Comparison of ENCODE assay signal across 11 cellular contexts in the genomic region with DNA sequence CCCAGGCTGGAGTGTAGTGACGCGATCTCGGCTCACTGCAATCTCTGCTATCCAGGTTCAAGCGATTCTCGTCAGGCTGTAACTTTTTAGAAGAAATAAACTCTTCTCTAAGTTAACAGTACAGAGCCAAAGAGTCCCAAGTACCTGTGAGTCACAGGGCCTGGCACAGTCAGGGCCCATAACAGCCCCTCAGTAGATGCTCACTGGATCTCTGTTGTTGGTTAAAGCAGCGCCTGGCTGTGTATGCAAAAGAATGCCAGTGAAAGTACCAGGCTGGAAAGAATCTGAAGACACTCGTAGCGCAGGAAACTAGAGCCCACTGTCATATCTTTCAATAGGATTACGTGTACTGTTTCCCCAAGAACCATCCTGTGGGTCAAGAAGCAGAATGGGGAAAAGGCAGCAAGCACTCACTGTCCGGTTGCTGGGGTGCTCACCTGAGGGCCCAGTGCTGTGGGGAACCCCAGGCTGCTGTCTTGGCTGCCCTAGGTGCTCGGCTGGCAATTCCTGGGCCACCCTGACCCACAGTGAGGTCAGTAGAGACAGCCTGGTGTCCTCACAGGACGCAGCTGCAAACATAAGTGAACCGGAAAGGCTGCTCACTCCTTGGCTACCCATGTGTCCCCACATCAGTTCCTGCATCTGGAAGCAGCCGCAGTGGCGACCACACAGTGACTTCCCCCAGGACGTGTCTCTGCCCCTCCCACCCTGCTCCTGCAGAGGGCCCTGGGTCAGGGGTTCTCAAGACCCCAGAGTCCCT. TPM values are rescaled to one million over a fixed set of nuclear protein-coding genes. Genes with fewer than 3 reads are reported as not detected.
DNase-seq lines count a peak whose midpoint lies in the region; ATAC-seq and TF ChIP-seq lines count a peak whose summit lies in the region.
"Had no signal": no experiment of that assay in that cellular context is flagged by ENCODE, and none has a peak within 500 bp of the region (broad histone marks: within the 10 kb centered on the region; RNA-seq: fewer than 3 reads in every experiment).

No MANE protein-coding gene starts in this region.

- no peak overlapping the region for H3K14ac ChIP-seq in mesenchymal stem cell (ENCODE audit: low read length in 2 of 2)

- H3K9me3 Mint-ChIP-seq in CD4-positive, alpha-beta memory T cell: peaks cover 0 to 3% (median 0%) of the 10 kb centered on the region in 8 donors

- peaks cover 5% of the 10 kb centered on the region for H3K36me3 ChIP-seq in CD4-positive, alpha-beta memory T cell (ENCODE audit: insufficient read depth, low read length)
- H3K36me3 ChIP-seq in mesenchymal stem cell (ENCODE audit: control insufficient read depth in 1 of 2, insufficient read depth in 2 of 2, low read depth in 1 of 2, low read length in 2 of 2): peaks cover 33 to 35% of the 10 kb centered on the region in 2 experiments

- no peak overlapping the region for H3K18ac ChIP-seq in mesenchymal stem cell (ENCODE audit: low read depth in 1 of 2, low read length in 2 of 2)

- peaks cover 25 to 65% (median 43%) of the 10 kb centered on the region in 4 donors for H3K4me1 Mint-ChIP-seq in CD4-positive, alpha-beta memory T cell

- peaks cover 58% of the 10 kb centered on the region for H3K4me1 ChIP-seq in CD4-positive, alpha-beta memory T cell (ENCODE audit: insufficient read depth, low read length)
- peaks cover 36% of the 10 kb centered on the region for H3K4me1 ChIP-seq in mesenchymal stem cell (ENCODE audit: control insufficient read depth, insufficient read depth, low read depth, low read length)

- no peak overlapping the region for H4K91ac ChIP-seq in mesenchymal stem cell (ENCODE audit: low read length)

- H2BK5ac ChIP-seq in mesenchymal stem cell (ENCODE audit: low read depth, low read length, poor library complexity, severe bottlenecking): no peak overlapping the region

- POLR2A ChIA-PET in CD4-positive, alpha-beta memory T cell (lab: Charles Lee; ENCODE audit: partially characterized antibody): interaction anchor here (3.9 kb wide), 1 partner anchor 8 kb away, joined by 196 read pairs; a partner anchor contains a TSS

- H2BK15ac ChIP-seq in mesenchymal stem cell (ENCODE audit: low read depth, poor library complexity, severe bottlenecking): no peak overlapping the region

- peak overlapping the region; percentile 29 to 98 (median 66) for H3K27ac Mint-ChIP-seq in CD4-positive, alpha-beta memory T cell
- H3K27ac Mint-ChIP-seq: progenitor cell of endocrine pancreas had no signal

- peak; percentile 29 for TF ChIP-seq POLR2A in GM19099 (IDR thresholded peaks at IDR 0.05; ENCODE audit: extremely low read depth, insufficient read length, low read depth)

- peaks cover 10 to 34% of the 10 kb centered on the region in 2 donors for H3K36me3 Mint-ChIP-seq in CD4-positive, alpha-beta memory T cell

- no peak overlapping the region for H2AK5ac ChIP-seq in mesenchymal stem cell (ENCODE audit: low read length, severe bottlenecking)

- H3K4ac ChIP-seq in mesenchymal stem cell (ENCODE audit: low read depth in 1 of 2, low read length in 2 of 2): no peak overlapping the region

- H2AFZ ChIP-seq in mesenchymal stem cell (ENCODE audit: low read depth, low read length): no peak overlapping the region

- H4K8ac ChIP-seq in mesenchymal stem cell (ENCODE audit: low read length): no peak overlapping the region

- H3K79me1 ChIP-seq in mesenchymal stem cell (replicated peaks; ENCODE audit: low read length, poor library complexity, severe bottlenecking): peaks cover 24% of the 10 kb centered on the region

- H3K4me2 ChIP-seq in mesenchymal stem cell (ENCODE audit: low read length, poor library complexity, severe bottlenecking): no peak overlapping the region

- ATAC-seq in GM19023 (IDR thresholded peaks at IDR 0.05; ENCODE audit: unreplicated experiment): no peak
- no peak for ATAC-seq in HG02970 (IDR thresholded peaks at IDR 0.05; ENCODE audit: low FRiP score, unreplicated experiment)

- WGBS in mesenchymal stem cell: 92% methylated on average over 16 of the region's 16 CpGs

- H3K27me3 ChIP-seq in CD4-positive, alpha-beta memory T cell (ENCODE audit: insufficient read depth, low read length): no peaks in the 10 kb centered on the region
- no peaks in the 10 kb centered on the region for H3K27me3 ChIP-seq in mesenchymal stem cell (ENCODE audit: control insufficient read depth in 1 of 2, insufficient read depth in 1 of 2, low read length in 2 of 2)
- H3K27me3 ChIP-seq: ascending aorta had no signal

- H3K27me3 Mint-ChIP-seq in CD4-positive, alpha-beta memory T cell: no peaks in the 10 kb centered on the region
- H3K27me3 Mint-ChIP-seq: progenitor cell of endocrine pancreas had no signal

- DNase-seq in CD4-positive, alpha-beta memory T cell: no peak
- DNase-seq in UCSD-AML1 (lab: John Stamatoyannopoulos, UW; ENCODE audit: unreplicated experiment): peak; percentile 72
- no peak for DNase-seq in mesenchymal stem cell
- DNase-seq in NCI-H2081 (lab: John Stamatoyannopoulos, UW): no peak
- DNase-seq in activated CD4-positive, alpha-beta T cell treated with anti-CD3 and anti-CD28 coated beads for 1 hour: no peak
- DNase-seq: SHP77 treated with DMSO at 0.1 percent for 48 hours had no signal

- peak overlapping the region; percentile 92 for H3K27ac ChIP-seq in CD4-positive, alpha-beta memory T cell (ENCODE audit: low read depth, low read length)
- H3K27ac ChIP-seq in mesenchymal stem cell (ENCODE audit: low read length, poor library complexity, severe bottlenecking): no peak overlapping the region

- H3K9ac ChIP-seq in mesenchymal stem cell (ENCODE audit: low read length): peak overlapping the region; percentile 98

- CTCF ChIA-PET in CD4-positive, alpha-beta memory T cell (lab: Charles Lee; ENCODE audit: partially characterized antibody): no interaction called here

- H3K9me3 ChIP-seq in CD4-positive, alpha-beta memory T cell (ENCODE audit: control insufficient read depth in 1 of 2, low read length in 2 of 2): no peaks in the 10 kb centered on the region
- H3K9me3 ChIP-seq in mesenchymal stem cell (ENCODE audit: control insufficient read depth, low read length): no peaks in the 10 kb centered on the region
- H3K9me3 ChIP-seq: ascending aorta had no signal

- no peak overlapping the region for H2BK12ac ChIP-seq in mesenchymal stem cell (ENCODE audit: low read length in 2 of 2)

- intact Hi-C loops in CD4-positive, alpha-beta memory T cell (cut with micrococcal nuclease): no loop called here

- peak overlapping the region in 7 of 8 donors; percentile 13 to 98 (median 62) for H3K4me3 Mint-ChIP-seq in CD4-positive, alpha-beta memory T cell

- H3K23ac ChIP-seq in mesenchymal stem cell (ENCODE audit: low read length in 2 of 2): no peak overlapping the region

- no peak overlapping the region for H3K4me3 ChIP-seq in CD4-positive, alpha-beta memory T cell (ENCODE audit: low read length in 2 of 2)
- H3K4me3 ChIP-seq in mesenchymal stem cell (ENCODE audit: insufficient read depth in 1 of 2, low read depth in 1 of 2, low read length in 2 of 2): no peak overlapping the region
- H3K4me3 ChIP-seq: ascending aorta had no signal

- no peak overlapping the region for H2BK120ac ChIP-seq in mesenchymal stem cell (ENCODE audit: low read depth, low read length)

RNA-seq across cellular contexts. Expression of a gene that starts 3.1 kb away (rescaled TPM):
- total RNA-seq in CD4-positive, alpha-beta memory T cell: 10 to 100 TPM; 41.8 to 47.4 TPM
- polyA plus RNA-seq in CD4-positive, alpha-beta memory T cell: 10 to 100 TPM; 68.6 to 71.6 TPM
- polyA plus RNA-seq in mesenchymal stem cell (2013, experiment 1 of 2): 45.8 TPM
- 48.7 TPM for polyA plus RNA-seq in mesenchymal stem cell (2013, experiment 2 of 2)

RNA-seq across cellular contexts. Expression of a gene that starts 5.9 kb away (rescaled TPM):
- 10 to 100 TPM; 40.6 to 42.1 TPM for total RNA-seq in CD4-positive, alpha-beta memory T cell
- polyA plus RNA-seq in CD4-positive, alpha-beta memory T cell: 10 to 100 TPM; 36.8 to 40.3 TPM
- 22.0 TPM for polyA plus RNA-seq in mesenchymal stem cell (2013, experiment 1 of 2)
- polyA plus RNA-seq in mesenchymal stem cell (2013, experiment 2 of 2): 22.8 TPM

RNA-seq across cellular contexts. Expression of a gene that starts 6.1 kb away (rescaled TPM):
- total RNA-seq in CD4-positive, alpha-beta memory T cell: 100 to 1,000 TPM; 134 to 136 TPM
- polyA plus RNA-seq in CD4-positive, alpha-beta memory T cell: 10 to 100 TPM; 37.3 to 61.8 TPM
- 11.9 TPM for polyA plus RNA-seq in mesenchymal stem cell (2013, experiment 1 of 2)
- 10.9 TPM for polyA plus RNA-seq in mesenchymal stem cell (2013, experiment 2 of 2)

RNA-seq across cellular contexts. Expression of a gene that starts 31.1 kb away (rescaled TPM):
- 1 to 10 TPM in 1 of 2 experiments, under 1 TPM in 1; 0.89 to 2.2 TPM for total RNA-seq in CD4-positive, alpha-beta memory T cell
- polyA plus RNA-seq in CD4-positive, alpha-beta memory T cell: 1 to 10 TPM; 1.1 to 2.8 TPM
- polyA plus RNA-seq in mesenchymal stem cell (2013, experiment 1 of 2): 1.2 TPM
- polyA plus RNA-seq in mesenchymal stem cell (2013, experiment 2 of 2): 0.95 TPM
- total RNA-seq: ascending aorta had no signal
